ENCODE assay signal across 8 cellular contexts in genomic region chr6:170584181-170584953, GRCh38. TPM values are rescaled to one million over a fixed set of nuclear protein-coding genes. Genes with fewer than 3 reads are reported as not detected.
DNase-seq lines count a peak whose midpoint lies in the region; ATAC-seq, FAIRE-seq and TF ChIP-seq lines count a peak whose summit lies in the region.

PDCD2 (minus strand) TSS chr6:170584637; CDS start chr6:170584581, 56 bp downstream.

- peaks cover 5% of the 10 kb centered on the region for H3K4me1 ChIP-seq in OCI-LY3 (ENCODE audit: low read length)
- H3K4me1 ChIP-seq in mononuclear cell (ENCODE audit: insufficient read depth, low read length): peaks cover 18% of the 10 kb centered on the region

- FAIRE-seq in D721Med (lab: Jason Lieb, UNC): no peak

- H3K9me3 ChIP-seq in OCI-LY3 (ENCODE audit: insufficient read depth, low read length) (no peaks in the 10 kb centered on the region), mononuclear cell (ENCODE audit: low read depth, low read length) (no peaks in the 10 kb centered on the region)

- peak within 1 kb of the TSS; percentile 65 for H3K27ac ChIP-seq in OCI-LY3 (ENCODE audit: low read length)

- H3K9ac ChIP-seq in OCI-LY3 (ENCODE audit: low read length): peak within 1 kb of the TSS; percentile 91

- DNase-seq in D721Med (ENCODE audit: insufficient read length, low spot score) (peak; percentile 85), HuH-7.5 (ENCODE audit: low spot score) (peak; percentile 85), activated T-cell treated with anti-CD3 and anti-CD28 coated beads for 1 hour (ENCODE audit: low read depth) (peak; percentile 85), epidermal melanocyte (ENCODE audit: insufficient read length, low spot score) (peak; percentile 89)
- peak; percentile 75 to 79 for DNase-seq in stimulated activated CD8-positive, alpha-beta memory T cell treated with anti-CD3 and anti-CD28 coated beads, Interleukin-4, amount 100 ng/mL, for 1 hour (ENCODE audit: low read depth in 2 of 2, low spot score in 1 of 2)

- peak within 1 kb of the TSS; percentile 98 for H3K4me2 ChIP-seq in OCI-LY3 (ENCODE audit: low read length)

- ATAC-seq in GM21526 (IDR thresholded peaks at IDR 0.05; ENCODE audit: low FRiP score, unreplicated experiment): peak; percentile 98

- H4K20me1 ChIP-seq in OCI-LY3 (ENCODE audit: insufficient read depth, low read length): no peaks in the 10 kb centered on the region

- H3K79me2 ChIP-seq in OCI-LY3 (ENCODE audit: low read length): peaks cover 29% of the 10 kb centered on the region

- peaks cover 5% of the 10 kb centered on the region for H3K36me3 ChIP-seq in OCI-LY3 (replicated peaks; ENCODE audit: low read depth, low read length)

- TF ChIP-seq CTCF in D721Med (IDR thresholded peaks at IDR 0.05; ENCODE audit: insufficient read depth, missing control alignments) (no peak), OCI-LY3 (IDR thresholded peaks at IDR 0.05; ENCODE audit: low read depth, low read length) (no peak)

- peak within 1 kb of the TSS; percentile 100 for H3K4me3 ChIP-seq in OCI-LY3 (ENCODE audit: low read length)
- H3K4me3 ChIP-seq in mononuclear cell (ENCODE audit: low read length): peak within 1 kb of the TSS; percentile 66

- H3K27me3 ChIP-seq in OCI-LY3 (ENCODE audit: low read depth, low read length) (no peaks in the 10 kb centered on the region), mononuclear cell (ENCODE audit: insufficient read depth, low read length) (no peaks in the 10 kb centered on the region)

- peak within 1 kb of the TSS; percentile 98 for H2AFZ ChIP-seq in OCI-LY3 (ENCODE audit: low read depth, low read length)

RNA-seq across cellular contexts. Expression of gene PDCD2, which starts in this region (rescaled TPM):
- 50.6 TPM for total RNA-seq in mononuclear cell

Comparison
In these comparisons a context has a peak if more than half of its experiments do, and no peak if none do; other contexts are left out.
1. Peak in every context shown above with its lines: DNase-seq, ATAC-seq, H3K4me3 ChIP-seq and H3K27ac ChIP-seq.